21 cellular contexts compared by ENCODE assay signal in the genomic region with DNA sequence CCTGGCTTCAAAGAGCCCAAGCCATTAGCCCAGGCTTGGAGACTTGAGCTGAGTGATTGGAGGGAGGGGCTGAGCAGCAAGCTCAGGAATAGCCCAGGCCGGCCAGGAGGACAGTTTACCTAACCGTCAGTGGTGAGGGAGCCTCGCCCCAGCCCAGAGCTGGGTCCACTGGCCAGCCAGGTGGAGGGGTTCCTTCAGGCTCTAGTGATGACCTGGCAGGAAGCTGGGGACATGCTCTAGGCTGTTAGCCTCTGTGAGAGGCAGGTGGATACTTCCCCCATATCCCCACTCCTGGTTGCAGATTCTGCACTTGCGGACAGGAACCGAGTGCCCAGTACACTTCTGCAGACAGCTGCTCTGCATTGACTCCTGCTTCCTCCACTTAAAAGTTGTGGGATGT.
DNase-seq lines count a peak whose midpoint lies in the region; ATAC-seq and TF ChIP-seq lines count a peak whose summit lies in the region.
"Had no signal": no experiment of that assay in that cellular context is flagged by ENCODE, and none has a peak within 500 bp of the region (broad histone marks: within the 10 kb centered on the region; RNA-seq: fewer than 3 reads in every experiment).

No MANE protein-coding gene starts in this region.

- H3K27me3 ChIP-seq in heart left ventricle = peaks cover 0 to 3% (median 0%) of the 10 kb centered on the region in 9 donors
- peaks cover 0 to 18% (median 0%) of the 10 kb centered on the region in 7 donors for H3K27me3 ChIP-seq in heart right ventricle
- no peaks in the 10 kb centered on the region for H3K27me3 ChIP-seq in colonic mucosa
- H3K27me3 ChIP-seq in spleen (replicated peaks in 1 of 7) = no peaks in the 10 kb centered on the region
- H3K27me3 ChIP-seq in ovary = no peaks in the 10 kb centered on the region
- H3K27me3 ChIP-seq: BLaER1 treated with 17β-estradiol and CSF1 and Interleukin-3, amounts not matched to agents 10 nM and 100 nM had no signal

- H3K27ac Mint-ChIP-seq in T-helper 17 cell = peak overlapping the region; percentile 43
- H3K27ac Mint-ChIP-seq: activated CD4-positive, alpha-beta T cell treated with anti-CD3 and anti-CD28 coated beads, Interleukin-2, amount 10 ng/mL, durations not matched to agents 24 days and 14 days; activated naive CD4-positive, alpha-beta T cell treated with anti-CD3 and anti-CD28 coated beads, Interleukin-2, amount 10 ng/mL, durations not matched to agents 7 days and 5 days; stimulated activated memory B cell treated with anti-CD40 and anti-IgM and Interleukin-4, amounts not matched to agents 10 μg/mL and 1 μg/mL and 100 μg/mL, for 72 hours had no signal

- H3K9ac ChIP-seq in colonic mucosa (ENCODE audit: low read depth in 2 of 2, low read length in 2 of 2) = no peak overlapping the region
- H3K9ac ChIP-seq: BLaER1 treated with 17β-estradiol and CSF1 and Interleukin-3, amounts not matched to agents 10 nM and 100 nM had no signal

- H3K4me3 ChIP-seq in heart left ventricle (no peak overlapping the region), heart right ventricle (no peak overlapping the region), colonic mucosa (no peak overlapping the region), spleen (no peak overlapping the region), ovary (no peak overlapping the region)
- H3K4me3 ChIP-seq: BLaER1 treated with 17β-estradiol and CSF1 and Interleukin-3, amounts not matched to agents 10 nM and 100 nM; prostate gland had no signal

- intact Hi-C loops in heart left ventricle (cut with DNase I) = loop anchor here in 2 of 10 donors (5.0 kb wide), 1 partner anchor 102 kb away; no protein-coding TSS in a partner anchor
- intact Hi-C loops in heart right ventricle (cut with DNase I) = loop anchor here in 3 of 10 donors (5.0 to 10.0 kb wide), 2 partner anchors 99 to 102 kb away; no protein-coding TSS in a partner anchor
- intact Hi-C loops in colonic mucosa (cut with DNase I) = no loop called here
- intact Hi-C loops in spleen (cut with DNase I; ENCODE audit: low total_unique reads) = no loop called here
- intact Hi-C loops in ovary (cut with DNase I) = no loop called here

- H3K27ac ChIP-seq in heart left ventricle = no peak overlapping the region
- H3K27ac ChIP-seq in heart right ventricle = no peak overlapping the region
- H3K27ac ChIP-seq in colonic mucosa = no peak overlapping the region
- H3K27ac ChIP-seq in spleen = no peak overlapping the region
- H3K27ac ChIP-seq in ovary = no peak overlapping the region
- H3K27ac ChIP-seq: BLaER1 treated with 17β-estradiol and CSF1 and Interleukin-3, amounts not matched to agents 10 nM and 100 nM; prostate gland; RWPE1; WERI-Rb-1 had no signal

- H3K9me3 ChIP-seq in heart left ventricle = peaks cover 0 to 15% (median 0%) of the 10 kb centered on the region in 12 donors
- H3K9me3 ChIP-seq in heart right ventricle = peaks cover 0 to 13% (median 0%) of the 10 kb centered on the region in 11 donors
- H3K9me3 ChIP-seq in T-helper 17 cell (ENCODE audit: control insufficient read depth, low read length, poor library complexity, severe bottlenecking) = no peaks in the 10 kb centered on the region
- H3K9me3 ChIP-seq in colonic mucosa = no peaks in the 10 kb centered on the region
- peaks cover 0 to 12% (median 10%) of the 10 kb centered on the region in 8 donors for H3K9me3 ChIP-seq in spleen
- no peaks in the 10 kb centered on the region for H3K9me3 ChIP-seq in ovary
- H3K9me3 ChIP-seq: Caco-2, prostate gland had no signal

- no peak for TF ChIP-seq CTCF in heart left ventricle (IDR thresholded peaks at IDR 0.05)
- TF ChIP-seq CTCF in heart right ventricle (IDR thresholded peaks at IDR 0.05) = no peak
- TF ChIP-seq CTCF in colonic mucosa (IDR thresholded peaks at IDR 0.05) = no peak
- TF ChIP-seq CTCF in spleen (IDR thresholded peaks at IDR 0.05 in 8 of 11, conservative IDR thresholded peaks at IDR 0.05 in 3 of 11) = no peak
- TF ChIP-seq CTCF in ovary (IDR thresholded peaks at IDR 0.05) = no peak

- H3K36me3 ChIP-seq in heart left ventricle (no peaks in the 10 kb centered on the region), heart right ventricle (no peaks in the 10 kb centered on the region), colonic mucosa (no peaks in the 10 kb centered on the region), spleen (peaks cover 0 to 28% (median 0%) of the 10 kb centered on the region in 6 donors), ovary (no peaks in the 10 kb centered on the region)
- H3K36me3 ChIP-seq: prostate gland, WERI-Rb-1 had no signal

- no peak overlapping the region for H3K4me3 Mint-ChIP-seq in T-helper 17 cell
- H3K4me3 Mint-ChIP-seq: activated CD4-positive, alpha-beta T cell treated with anti-CD3 and anti-CD28 coated beads, Interleukin-2, amount 10 ng/mL, durations not matched to agents 24 days and 14 days; activated naive CD4-positive, alpha-beta T cell treated with anti-CD3 and anti-CD28 coated beads, Interleukin-2, amount 10 ng/mL, durations not matched to agents 7 days and 5 days; stimulated activated memory B cell treated with anti-CD40 and anti-IgM and Interleukin-4, amounts not matched to agents 10 μg/mL and 1 μg/mL and 100 μg/mL, for 72 hours had no signal

- peak in 3 of 5 donors; percentile 4 to 17 (median 11) for DNase-seq in heart left ventricle
- DNase-seq in heart right ventricle = no peak
- no peak for DNase-seq in T-helper 17 cell
- DNase-seq in colonic mucosa = peak; percentile 4
- peak; percentile 72 for DNase-seq in spleen
- no peak for DNase-seq in NCI-H510A (lab: John Stamatoyannopoulos, UW)
- no peak for DNase-seq in ovary
- DNase-seq: activated CD4-positive, alpha-beta T cell treated with anti-CD3 and anti-CD28 coated beads, Interleukin-2, amount 10 ng/mL, durations not matched to agents 24 days and 14 days; activated naive CD4-positive, alpha-beta T cell treated with anti-CD3 and anti-CD28 coated beads, Interleukin-2, amount 10 ng/mL, durations not matched to agents 7 days and 5 days; Caco-2; DND-41; NCI-H1092; NCI-H1694 treated with DMSO at 0.1 percent for 48 hours; NCI-H446 treated with DMSO at 0.1 percent for 48 hours; stimulated activated CD4-positive, alpha-beta T cell treated with anti-CD3 and anti-CD28 coated beads, Interleukin-15, amount 100 ng/mL, for 24 hours; WERI-Rb-1 had no signal

- no peaks in the 10 kb centered on the region for H3K36me3 Mint-ChIP-seq in T-helper 17 cell (ENCODE audit: low read depth)
- H3K36me3 Mint-ChIP-seq: stimulated activated memory B cell treated with anti-CD40 and anti-IgM and Interleukin-4, amounts not matched to agents 10 μg/mL and 1 μg/mL and 100 μg/mL, for 72 hours had no signal

- H3K4me1 ChIP-seq in heart left ventricle (peaks cover 0 to 5% (median 0%) of the 10 kb centered on the region in 12 donors), heart right ventricle (peaks cover 0 to 5% (median 0%) of the 10 kb centered on the region in 9 donors), colonic mucosa (no peaks in the 10 kb centered on the region), spleen (peaks cover 0 to 21% (median 4%) of the 10 kb centered on the region in 6 donors), ovary (ENCODE audit: insufficient read depth) (no peaks in the 10 kb centered on the region)
- H3K4me1 ChIP-seq: prostate gland had no signal

- peaks cover 15% of the 10 kb centered on the region for H3K4me1 Mint-ChIP-seq in T-helper 17 cell
- H3K4me1 Mint-ChIP-seq: activated CD4-positive, alpha-beta T cell treated with anti-CD3 and anti-CD28 coated beads, Interleukin-2, amount 10 ng/mL, durations not matched to agents 24 days and 14 days; activated naive CD4-positive, alpha-beta T cell treated with anti-CD3 and anti-CD28 coated beads, Interleukin-2, amount 10 ng/mL, durations not matched to agents 7 days and 5 days; stimulated activated memory B cell treated with anti-CD40 and anti-IgM and Interleukin-4, amounts not matched to agents 10 μg/mL and 1 μg/mL and 100 μg/mL, for 72 hours had no signal

- TF ChIP-seq EP300 in ovary (IDR thresholded peaks at IDR 0.05) = no peak

- 83 to 86% (median 84%) methylated on average over 5 of the region's 5 CpGs for WGBS in heart left ventricle, 4 donors
- WGBS in heart right ventricle, 2 donors = 81 to 84% methylated on average over 5 of the region's 5 CpGs
- WGBS in spleen, 5 donors = 64 to 89% (median 84%) methylated on average over 2 to 5 of the region's 5 CpGs
- 57 to 69% (median 69%) methylated on average over 5 of the region's 5 CpGs for WGBS in ovary, 3 donors

- ATAC-seq in heart left ventricle (no peak), heart right ventricle (no peak), T-helper 17 cell (no peak), GM19395 (IDR thresholded peaks at IDR 0.05; ENCODE audit: unreplicated experiment) (no peak)
- ATAC-seq: stimulated activated memory B cell treated with anti-CD40 and anti-IgM and Interleukin-4, amounts not matched to agents 10 μg/mL and 1 μg/mL and 100 μg/mL, for 72 hours had no signal

- no peak for TF ChIP-seq POLR2A in heart left ventricle (IDR thresholded peaks at IDR 0.05)
- TF ChIP-seq POLR2A in spleen (IDR thresholded peaks at IDR 0.05) = no peak
- no peak for TF ChIP-seq POLR2A in ovary (IDR thresholded peaks at IDR 0.05)

- H3K27me3 Mint-ChIP-seq in T-helper 17 cell = no peaks in the 10 kb centered on the region
- H3K27me3 Mint-ChIP-seq: activated CD4-positive, alpha-beta T cell treated with anti-CD3 and anti-CD28 coated beads, Interleukin-2, amount 10 ng/mL, durations not matched to agents 24 days and 14 days; activated naive CD4-positive, alpha-beta T cell treated with anti-CD3 and anti-CD28 coated beads, Interleukin-2, amount 10 ng/mL, durations not matched to agents 7 days and 5 days; stimulated activated memory B cell treated with anti-CD40 and anti-IgM and Interleukin-4, amounts not matched to agents 10 μg/mL and 1 μg/mL and 100 μg/mL, for 72 hours had no signal

Comparison
In these comparisons a context has a peak if more than half of its experiments do, and no peak if none do; other contexts are left out.
1. DNase-seq: peak in heart left ventricle (3 of 5), colonic mucosa (single experiment) and spleen (single experiment); none in heart right ventricle (0 of 2), T-helper 17 cell (0 of 3), NCI-H510A (single experiment) and ovary (0 of 5).